Comparison of ENCODE assay signal across 9 cellular contexts in genomic region chr19:35902870-35903475, GRCh38. TPM values are rescaled to one million over a fixed set of nuclear protein-coding genes. Genes with fewer than 3 reads are reported as not detected.
DNase-seq lines count a peak whose midpoint lies in the region; ATAC-seq and TF ChIP-seq lines count a peak whose summit lies in the region.
"Had no signal": no experiment of that assay in that cellular context is flagged by ENCODE, and none has a peak within 500 bp of the region (broad histone marks: within the 10 kb centered on the region; RNA-seq: fewer than 3 reads in every experiment).

No MANE protein-coding gene starts in this region.

- ATAC-seq in right cardiac atrium (no peak), Right ventricle myocardium inferior (no peak), memory B cell (ENCODE audit: low read depth) (no peak), HG03039 (IDR thresholded peaks at IDR 0.05; ENCODE audit: unreplicated experiment) (no peak), HG03460 (IDR thresholded peaks at IDR 0.05; ENCODE audit: unreplicated experiment) (no peak)

- no peaks in the 10 kb centered on the region for H3K4me1 ChIP-seq in right cardiac atrium (ENCODE audit: control insufficient read depth, insufficient read depth, low read length)
- H3K4me1 ChIP-seq in vagina = peaks cover 35% of the 10 kb centered on the region

- H3K27ac Mint-ChIP-seq in memory B cell = peak overlapping the region; percentile 98

- no peaks in the 10 kb centered on the region for H3K36me3 ChIP-seq in vagina

- H3K9me3 Mint-ChIP-seq in memory B cell = no peaks in the 10 kb centered on the region

- WGBS in right cardiac atrium = 72% methylated on average over 10 of the region's 10 CpGs

- no peak for TF ChIP-seq CTCF in astrocyte of the cerebellum (IDR thresholded peaks at IDR 0.05; ENCODE audit: low read depth, low read length, missing control alignments)
- TF ChIP-seq CTCF in vagina (IDR thresholded peaks at IDR 0.05) = no peak

- no peaks in the 10 kb centered on the region for H3K9me3 ChIP-seq in right cardiac atrium (ENCODE audit: control insufficient read depth, low read length)
- no peaks in the 10 kb centered on the region for H3K9me3 ChIP-seq in vagina

- no peak for TF ChIP-seq POLR2A in vagina (IDR thresholded peaks at IDR 0.05)

- H3K4me1 Mint-ChIP-seq in memory B cell = peaks cover 38% of the 10 kb centered on the region

- H3K27me3 ChIP-seq in right cardiac atrium (ENCODE audit: control insufficient read depth, insufficient read depth) (no peaks in the 10 kb centered on the region), vagina (no peaks in the 10 kb centered on the region)

- peaks cover 6% of the 10 kb centered on the region for H3K36me3 Mint-ChIP-seq in memory B cell

- in situ Hi-C loops in astrocyte of the cerebellum (cut with HindIII; ENCODE audit: low sequenced_read_pairs) = loop anchor here (5.0 kb wide), 1 partner anchor 51 kb away; the partner anchor contains the start of gene NPHS1

- intact Hi-C loops in right cardiac atrium (cut with DNase I) (no loop called here), Right ventricle myocardium inferior (cut with DNase I) (no loop called here), vagina (cut with DNase I) (no loop called here)

- H3K4me3 ChIP-seq in right cardiac atrium (ENCODE audit: low read length) (no peak overlapping the region), astrocyte of the cerebellum (ENCODE audit: low read depth, low read length) (peak overlapping the region; percentile 27), vagina (peak overlapping the region; percentile 9 to 28)

- DNase-seq in right cardiac atrium = no peak
- no peak for DNase-seq in Right ventricle myocardium inferior (ENCODE audit: missing footprints)
- DNase-seq in astrocyte of the cerebellum (ENCODE audit: low read depth) = no peak
- DNase-seq in memory B cell (ENCODE audit: low spot score in 2 of 2) = no peak
- no peak for DNase-seq in vagina (ENCODE audit: extremely low spot score in 2 of 2)
- DNase-seq in NCI-H1694 treated with DMSO at 0.1 percent for 48 hours (lab: John Stamatoyannopoulos, UW) = no peak

- peak overlapping the region; percentile 88 for H3K4me3 Mint-ChIP-seq in memory B cell

- H3K27me3 Mint-ChIP-seq in memory B cell = no peaks in the 10 kb centered on the region

- H3K27ac ChIP-seq in right cardiac atrium (ENCODE audit: low read length) (peak overlapping the region; percentile 20), vagina (peak overlapping the region; percentile 36)

RNA-seq across cellular contexts. Expression of gene HCST, which starts 0.6 kb away (rescaled TPM):
- total RNA-seq in right cardiac atrium = 1 to 10 TPM; 2.3 to 4.4 (median 2.7) TPM
- polyA plus RNA-seq in right cardiac atrium = 2.6 TPM
- total RNA-seq in Right ventricle myocardium inferior = 6.3 TPM
- 9.1 TPM for total RNA-seq in vagina

RNA-seq across cellular contexts. Expression of gene NFKBID, which starts 2.6 kb away (rescaled TPM):
- total RNA-seq in right cardiac atrium (10 to 100 TPM in 1 of 4 donors, 1 to 10 TPM in 3; 4.4 to 10.7 (median 6.3) TPM), Right ventricle myocardium inferior (2.1 TPM), vagina (15.7 TPM)
- 6.4 TPM for polyA plus RNA-seq in right cardiac atrium

RNA-seq across cellular contexts. Expression of gene TYROBP, which starts 5.1 kb away (rescaled TPM):
- total RNA-seq in right cardiac atrium (10 to 100 TPM; 37.2 to 52.6 (median 43.3) TPM), Right ventricle myocardium inferior (34.5 TPM), vagina (68.5 TPM)
- 36.7 TPM for polyA plus RNA-seq in right cardiac atrium
- total RNA-seq: T-helper 1 cell treated with Interleukin-12 subunit alpha and Interleukin-12 subunit beta and Interleukin-4 antibody, amounts not matched to agents 30 ng/mL and 1 ng/mL, for 36 hours had no signal

RNA-seq across cellular contexts. Expression of gene LRFN3, which starts 33.2 kb away (rescaled TPM):
- total RNA-seq in right cardiac atrium (10 to 100 TPM in 1 of 4 donors, 1 to 10 TPM in 3; 8.2 to 10.8 (median 9.0) TPM), Right ventricle myocardium inferior (8.4 TPM), vagina (9.1 TPM)
- polyA plus RNA-seq in right cardiac atrium = 8.4 TPM

RNA-seq across cellular contexts. Expression of gene APLP1, which starts 34.6 kb away (rescaled TPM):
- total RNA-seq in right cardiac atrium (10 to 100 TPM; 18.0 to 26.3 (median 21.0) TPM), Right ventricle myocardium inferior (20.5 TPM), vagina (1.5 TPM)
- polyA plus RNA-seq in right cardiac atrium = 33.2 TPM
